ENCODE assay signal across 1 cellular context in the genomic region with DNA sequence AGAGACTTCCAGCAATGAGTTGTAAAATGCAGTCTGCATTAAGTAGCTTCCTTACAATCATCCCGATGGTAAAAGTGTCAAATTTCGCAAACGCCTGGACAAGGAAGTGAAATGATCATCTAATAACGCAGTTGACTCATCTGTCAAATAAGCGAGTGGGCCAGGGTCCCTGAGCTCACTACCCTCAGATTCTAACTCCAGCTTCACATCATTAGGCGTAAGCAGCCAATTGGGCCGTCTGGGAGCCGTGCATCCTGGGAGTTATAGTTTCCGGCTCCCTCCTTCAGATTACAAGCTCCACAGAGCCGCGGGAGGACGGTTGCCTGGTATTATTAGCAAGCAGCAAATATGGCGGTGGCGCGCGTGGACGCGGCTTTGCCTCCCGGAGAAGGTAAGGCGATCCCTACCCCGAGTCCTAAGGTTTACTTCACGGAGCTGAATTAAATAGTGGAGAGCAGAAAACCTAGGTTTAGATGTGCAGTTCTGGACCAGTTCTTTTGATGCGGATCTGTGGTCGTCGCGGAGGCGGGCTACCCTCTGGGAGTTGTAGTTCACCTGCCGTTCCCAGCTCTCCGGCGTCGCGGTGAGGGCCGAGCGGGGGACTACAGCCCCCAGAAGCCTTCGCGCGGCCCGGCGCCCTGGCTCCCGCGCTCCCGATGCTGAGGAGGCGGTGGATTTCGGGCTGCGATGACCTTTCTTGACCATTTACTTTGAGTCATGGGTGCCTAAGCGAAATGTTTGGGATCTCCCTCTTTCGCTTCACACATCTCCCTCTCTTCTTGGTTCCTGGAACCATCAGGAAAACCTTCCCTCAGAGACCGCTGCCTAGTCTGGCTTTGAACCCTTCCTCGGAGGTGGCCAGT.
TF ChIP-seq lines count a peak whose summit lies in the region.

A gene with protein sequence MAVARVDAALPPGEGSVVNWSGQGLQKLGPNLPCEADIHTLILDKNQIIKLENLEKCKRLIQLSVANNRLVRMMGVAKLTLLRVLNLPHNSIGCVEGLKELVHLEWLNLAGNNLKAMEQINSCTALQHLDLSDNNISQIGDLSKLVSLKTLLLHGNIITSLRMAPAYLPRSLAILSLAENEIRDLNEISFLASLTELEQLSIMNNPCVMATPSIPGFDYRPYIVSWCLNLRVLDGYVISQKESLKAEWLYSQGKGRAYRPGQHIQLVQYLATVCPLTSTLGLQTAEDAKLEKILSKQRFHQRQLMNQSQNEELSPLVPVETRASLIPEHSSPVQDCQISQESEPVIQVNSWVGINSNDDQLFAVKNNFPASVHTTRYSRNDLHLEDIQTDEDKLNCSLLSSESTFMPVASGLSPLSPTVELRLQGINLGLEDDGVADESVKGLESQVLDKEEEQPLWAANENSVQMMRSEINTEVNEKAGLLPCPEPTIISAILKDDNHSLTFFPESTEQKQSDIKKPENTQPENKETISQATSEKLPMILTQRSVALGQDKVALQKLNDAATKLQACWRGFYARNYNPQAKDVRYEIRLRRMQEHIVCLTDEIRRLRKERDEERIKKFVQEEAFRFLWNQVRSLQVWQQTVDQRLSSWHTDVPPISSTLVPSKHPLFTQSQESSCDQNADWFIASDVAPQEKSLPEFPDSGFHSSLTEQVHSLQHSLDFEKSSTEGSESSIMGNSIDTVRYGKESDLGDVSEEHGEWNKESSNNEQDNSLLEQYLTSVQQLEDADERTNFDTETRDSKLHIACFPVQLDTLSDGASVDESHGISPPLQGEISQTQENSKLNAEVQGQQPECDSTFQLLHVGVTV (plus strand): TSS at position 286 of the 863 bp plus-strand sequence. CDS start 63 bp downstream, at position 349.

TF ChIP-seq in HepG2, 621 proteins besides CTCF, POLR2A, EP300 and RAD21 (continued from another document and continues in another):
- TF ChIP-seq, protein P1, sequence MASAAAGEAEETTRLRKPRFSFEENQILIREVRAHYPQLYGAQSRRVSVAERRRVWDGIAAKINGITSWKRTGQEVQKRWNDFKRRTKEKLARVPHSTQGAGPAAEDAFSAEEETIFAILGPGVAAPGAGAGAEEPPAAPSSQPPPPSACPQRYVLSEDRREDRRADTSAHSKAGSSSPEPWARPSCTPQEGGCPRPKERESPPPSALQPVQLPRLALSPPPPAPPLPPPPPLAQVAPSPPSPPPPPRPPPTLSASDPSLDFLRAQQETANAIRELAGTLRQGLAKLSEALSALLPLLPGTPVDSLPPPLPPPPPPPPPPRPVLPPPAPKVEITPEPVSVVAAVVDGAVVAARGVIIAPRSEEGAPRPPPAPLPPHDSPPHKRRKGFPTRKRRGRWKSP (CRISPR knock-in tag; IDR thresholded peaks at IDR 0.05): 0 out of 2 replicates have a peak, but pooled peaks have one; percentile 47
- TF ChIP-seq, protein P2, sequence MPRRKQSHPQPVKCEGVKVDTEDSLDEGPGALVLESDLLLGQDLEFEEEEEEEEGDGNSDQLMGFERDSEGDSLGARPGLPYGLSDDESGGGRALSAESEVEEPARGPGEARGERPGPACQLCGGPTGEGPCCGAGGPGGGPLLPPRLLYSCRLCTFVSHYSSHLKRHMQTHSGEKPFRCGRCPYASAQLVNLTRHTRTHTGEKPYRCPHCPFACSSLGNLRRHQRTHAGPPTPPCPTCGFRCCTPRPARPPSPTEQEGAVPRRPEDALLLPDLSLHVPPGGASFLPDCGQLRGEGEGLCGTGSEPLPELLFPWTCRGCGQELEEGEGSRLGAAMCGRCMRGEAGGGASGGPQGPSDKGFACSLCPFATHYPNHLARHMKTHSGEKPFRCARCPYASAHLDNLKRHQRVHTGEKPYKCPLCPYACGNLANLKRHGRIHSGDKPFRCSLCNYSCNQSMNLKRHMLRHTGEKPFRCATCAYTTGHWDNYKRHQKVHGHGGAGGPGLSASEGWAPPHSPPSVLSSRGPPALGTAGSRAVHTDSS (CRISPR knock-in tag; conservative IDR thresholded peaks at IDR 0.05): no peak
- TF ChIP-seq POLR2G (IDR thresholded peaks at IDR 0.05; ENCODE audit: low read depth, low read length) (peak; percentile 49; the same call in 1 of the 2 replicates), NFYC (CRISPR knock-in tag; IDR thresholded peaks at IDR 0.05) (peak; percentile 74), HOXA5 (CRISPR knock-in tag; IDR thresholded peaks at IDR 0.05) (no peak), ZNF230 (CRISPR knock-in tag; IDR thresholded peaks at IDR 0.05) (peak; percentile 21; the same call in 1 of the 2 replicates), ZNF790 (CRISPR knock-in tag; IDR thresholded peaks at IDR 0.05; ENCODE audit: borderline replicate concordance) (no peak), ZNF143 (CRISPR knock-in tag; IDR thresholded peaks at IDR 0.05) (peak; percentile 95), GZF1 (CRISPR knock-in tag; IDR thresholded peaks at IDR 0.05) (no peak), YY1 (IDR thresholded peaks at IDR 0.05; ENCODE audit: insufficient read depth, insufficient replicate concordance, low read depth, low read length) (peak; percentile 91), ZNF296 (CRISPR knock-in tag; conservative IDR thresholded peaks at IDR 0.05) (no peak), EHMT2 (IDR thresholded peaks at IDR 0.05; ENCODE audit: borderline replicate concordance, low read depth, low read length) (no peak), ZNF713 (CRISPR knock-in tag; IDR thresholded peaks at IDR 0.05) (0 out of 2 replicates have a peak, but pooled peaks have one; percentile 20), ZNF232 (CRISPR knock-in tag; IDR thresholded peaks at IDR 0.05; ENCODE audit: borderline replicate concordance) (no peak), ZKSCAN8 (CRISPR knock-in tag; IDR thresholded peaks at IDR 0.05; ENCODE audit: borderline replicate concordance) (no peak; the same call in 1 of the 2 replicates), ASH2L (IDR thresholded peaks at IDR 0.05; ENCODE audit: insufficient read length, low read depth, low read length) (peak; percentile 82), SYNCRIP (IDR thresholded peaks at IDR 0.05; ENCODE audit: insufficient read depth, low read depth, low read length) (no peak), DPF2 (CRISPR knock-in tag; IDR thresholded peaks at IDR 0.05; ENCODE audit: borderline replicate concordance, low read depth) (no peak), GATAD1 (CRISPR knock-in tag; IDR thresholded peaks at IDR 0.05) (peak; percentile 71; the same call in 1 of the 2 replicates), TSC22D2 (CRISPR knock-in tag; IDR thresholded peaks at IDR 0.05; ENCODE audit: borderline replicate concordance) (no peak), ZNF562 (CRISPR knock-in tag; IDR thresholded peaks at IDR 0.05; ENCODE audit: borderline replicate concordance) (no peak), SMARCE1 (IDR thresholded peaks at IDR 0.05; ENCODE audit: borderline replicate concordance) (no peak), ZNF589 (CRISPR knock-in tag; conservative IDR thresholded peaks at IDR 0.05) (peak; percentile 78; the same call in 1 of the 2 replicates), ZNF598 (CRISPR knock-in tag; IDR thresholded peaks at IDR 0.05; ENCODE audit: borderline replicate concordance) (no peak), FOXA3 (CRISPR knock-in tag; IDR thresholded peaks at IDR 0.05) (0 out of 2 replicates have a peak, but pooled peaks have one; percentile 9), FOXJ3 (CRISPR knock-in tag; IDR thresholded peaks at IDR 0.05; ENCODE audit: borderline replicate concordance) (no peak), MATR3 (CRISPR knock-in tag; IDR thresholded peaks at IDR 0.05) (no peak), ZNF484 (CRISPR knock-in tag; IDR thresholded peaks at IDR 0.05; ENCODE audit: borderline replicate concordance, low read depth) (no peak), ZNF44 (CRISPR knock-in tag; IDR thresholded peaks at IDR 0.05) (no peak), ATRX (CRISPR knock-in tag; IDR thresholded peaks at IDR 0.05; ENCODE audit: borderline replicate concordance) (no peak), ZNF292 (CRISPR knock-in tag; IDR thresholded peaks at IDR 0.05; ENCODE audit: borderline replicate concordance, low read depth) (no peak), ZNF543 (CRISPR knock-in tag; IDR thresholded peaks at IDR 0.05) (peak; percentile 21; the same call in 1 of the 2 replicates), ZNF234 (CRISPR knock-in tag; conservative IDR thresholded peaks at IDR 0.05) (no peak), ZNF772 (CRISPR knock-in tag; IDR thresholded peaks at IDR 0.05) (0 out of 2 replicates have a peak, but pooled peaks have one; percentile 29), GLI4 (CRISPR knock-in tag; IDR thresholded peaks at IDR 0.05; ENCODE audit: borderline replicate concordance) (no peak), PCBP1 (IDR thresholded peaks at IDR 0.05; ENCODE audit: borderline replicate concordance, low read depth, low read length) (no peak), ZNF329 (CRISPR knock-in tag; IDR thresholded peaks at IDR 0.05; ENCODE audit: low read depth) (no peak), WIZ (CRISPR knock-in tag; IDR thresholded peaks at IDR 0.05) (no peak), ZNF644 (CRISPR knock-in tag; IDR thresholded peaks at IDR 0.05; ENCODE audit: low read depth) (no peak), THAP11 (CRISPR knock-in tag; IDR thresholded peaks at IDR 0.05) (peak; percentile 98)
- TF ChIP-seq, protein P3, sequence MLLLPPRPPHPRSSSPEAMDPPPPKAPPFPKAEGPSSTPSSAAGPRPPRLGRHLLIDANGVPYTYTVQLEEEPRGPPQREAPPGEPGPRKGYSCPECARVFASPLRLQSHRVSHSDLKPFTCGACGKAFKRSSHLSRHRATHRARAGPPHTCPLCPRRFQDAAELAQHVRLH (CRISPR knock-in tag; IDR thresholded peaks at IDR 0.05; ENCODE audit: borderline replicate concordance, low read depth): 0 out of 2 replicates have a peak, but pooled peaks have one; percentile 16
- TF ChIP-seq, protein P4, sequence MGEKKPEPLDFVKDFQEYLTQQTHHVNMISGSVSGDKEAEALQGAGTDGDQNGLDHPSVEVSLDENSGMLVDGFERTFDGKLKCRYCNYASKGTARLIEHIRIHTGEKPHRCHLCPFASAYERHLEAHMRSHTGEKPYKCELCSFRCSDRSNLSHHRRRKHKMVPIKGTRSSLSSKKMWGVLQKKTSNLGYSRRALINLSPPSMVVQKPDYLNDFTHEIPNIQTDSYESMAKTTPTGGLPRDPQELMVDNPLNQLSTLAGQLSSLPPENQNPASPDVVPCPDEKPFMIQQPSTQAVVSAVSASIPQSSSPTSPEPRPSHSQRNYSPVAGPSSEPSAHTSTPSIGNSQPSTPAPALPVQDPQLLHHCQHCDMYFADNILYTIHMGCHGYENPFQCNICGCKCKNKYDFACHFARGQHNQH (CRISPR knock-in tag; IDR thresholded peaks at IDR 0.05): 0 out of 2 replicates have a peak, but pooled peaks have one; percentile 15
- TF ChIP-seq, protein P5, sequence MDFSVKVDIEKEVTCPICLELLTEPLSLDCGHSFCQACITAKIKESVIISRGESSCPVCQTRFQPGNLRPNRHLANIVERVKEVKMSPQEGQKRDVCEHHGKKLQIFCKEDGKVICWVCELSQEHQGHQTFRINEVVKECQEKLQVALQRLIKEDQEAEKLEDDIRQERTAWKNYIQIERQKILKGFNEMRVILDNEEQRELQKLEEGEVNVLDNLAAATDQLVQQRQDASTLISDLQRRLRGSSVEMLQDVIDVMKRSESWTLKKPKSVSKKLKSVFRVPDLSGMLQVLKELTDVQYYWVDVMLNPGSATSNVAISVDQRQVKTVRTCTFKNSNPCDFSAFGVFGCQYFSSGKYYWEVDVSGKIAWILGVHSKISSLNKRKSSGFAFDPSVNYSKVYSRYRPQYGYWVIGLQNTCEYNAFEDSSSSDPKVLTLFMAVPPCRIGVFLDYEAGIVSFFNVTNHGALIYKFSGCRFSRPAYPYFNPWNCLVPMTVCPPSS (IDR thresholded peaks at IDR 0.05): no peak
- TF ChIP-seq, protein P6, sequence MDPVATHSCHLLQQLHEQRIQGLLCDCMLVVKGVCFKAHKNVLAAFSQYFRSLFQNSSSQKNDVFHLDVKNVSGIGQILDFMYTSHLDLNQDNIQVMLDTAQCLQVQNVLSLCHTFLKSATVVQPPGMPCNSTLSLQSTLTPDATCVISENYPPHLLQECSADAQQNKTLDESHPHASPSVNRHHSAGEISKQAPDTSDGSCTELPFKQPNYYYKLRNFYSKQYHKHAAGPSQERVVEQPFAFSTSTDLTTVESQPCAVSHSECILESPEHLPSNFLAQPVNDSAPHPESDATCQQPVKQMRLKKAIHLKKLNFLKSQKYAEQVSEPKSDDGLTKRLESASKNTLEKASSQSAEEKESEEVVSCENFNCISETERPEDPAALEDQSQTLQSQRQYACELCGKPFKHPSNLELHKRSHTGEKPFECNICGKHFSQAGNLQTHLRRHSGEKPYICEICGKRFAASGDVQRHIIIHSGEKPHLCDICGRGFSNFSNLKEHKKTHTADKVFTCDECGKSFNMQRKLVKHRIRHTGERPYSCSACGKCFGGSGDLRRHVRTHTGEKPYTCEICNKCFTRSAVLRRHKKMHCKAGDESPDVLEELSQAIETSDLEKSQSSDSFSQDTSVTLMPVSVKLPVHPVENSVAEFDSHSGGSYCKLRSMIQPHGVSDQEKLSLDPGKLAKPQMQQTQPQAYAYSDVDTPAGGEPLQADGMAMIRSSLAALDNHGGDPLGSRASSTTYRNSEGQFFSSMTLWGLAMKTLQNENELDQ (CRISPR knock-in tag; IDR thresholded peaks at IDR 0.05; ENCODE audit: borderline replicate concordance): no peak
- TF ChIP-seq, protein P7, sequence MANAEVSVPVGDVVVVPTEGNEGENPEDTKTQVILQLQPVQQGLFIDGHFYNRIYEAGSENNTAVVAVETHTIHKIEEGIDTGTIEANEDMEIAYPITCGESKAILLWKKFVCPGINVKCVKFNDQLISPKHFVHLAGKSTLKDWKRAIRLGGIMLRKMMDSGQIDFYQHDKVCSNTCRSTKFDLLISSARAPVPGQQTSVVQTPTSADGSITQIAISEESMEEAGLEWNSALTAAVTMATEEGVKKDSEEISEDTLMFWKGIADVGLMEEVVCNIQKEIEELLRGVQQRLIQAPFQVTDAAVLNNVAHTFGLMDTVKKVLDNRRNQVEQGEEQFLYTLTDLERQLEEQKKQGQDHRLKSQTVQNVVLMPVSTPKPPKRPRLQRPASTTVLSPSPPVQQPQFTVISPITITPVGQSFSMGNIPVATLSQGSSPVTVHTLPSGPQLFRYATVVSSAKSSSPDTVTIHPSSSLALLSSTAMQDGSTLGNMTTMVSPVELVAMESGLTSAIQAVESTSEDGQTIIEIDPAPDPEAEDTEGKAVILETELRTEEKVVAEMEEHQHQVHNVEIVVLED (CRISPR knock-in tag; IDR thresholded peaks at IDR 0.05; ENCODE audit: borderline replicate concordance): peak; percentile 73; the same call in 1 of the 2 replicates
- TF ChIP-seq, protein P8, sequence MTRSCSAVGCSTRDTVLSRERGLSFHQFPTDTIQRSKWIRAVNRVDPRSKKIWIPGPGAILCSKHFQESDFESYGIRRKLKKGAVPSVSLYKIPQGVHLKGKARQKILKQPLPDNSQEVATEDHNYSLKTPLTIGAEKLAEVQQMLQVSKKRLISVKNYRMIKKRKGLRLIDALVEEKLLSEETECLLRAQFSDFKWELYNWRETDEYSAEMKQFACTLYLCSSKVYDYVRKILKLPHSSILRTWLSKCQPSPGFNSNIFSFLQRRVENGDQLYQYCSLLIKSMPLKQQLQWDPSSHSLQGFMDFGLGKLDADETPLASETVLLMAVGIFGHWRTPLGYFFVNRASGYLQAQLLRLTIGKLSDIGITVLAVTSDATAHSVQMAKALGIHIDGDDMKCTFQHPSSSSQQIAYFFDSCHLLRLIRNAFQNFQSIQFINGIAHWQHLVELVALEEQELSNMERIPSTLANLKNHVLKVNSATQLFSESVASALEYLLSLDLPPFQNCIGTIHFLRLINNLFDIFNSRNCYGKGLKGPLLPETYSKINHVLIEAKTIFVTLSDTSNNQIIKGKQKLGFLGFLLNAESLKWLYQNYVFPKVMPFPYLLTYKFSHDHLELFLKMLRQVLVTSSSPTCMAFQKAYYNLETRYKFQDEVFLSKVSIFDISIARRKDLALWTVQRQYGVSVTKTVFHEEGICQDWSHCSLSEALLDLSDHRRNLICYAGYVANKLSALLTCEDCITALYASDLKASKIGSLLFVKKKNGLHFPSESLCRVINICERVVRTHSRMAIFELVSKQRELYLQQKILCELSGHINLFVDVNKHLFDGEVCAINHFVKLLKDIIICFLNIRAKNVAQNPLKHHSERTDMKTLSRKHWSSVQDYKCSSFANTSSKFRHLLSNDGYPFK (CRISPR knock-in tag; IDR thresholded peaks at IDR 0.05; ENCODE audit: borderline replicate concordance): peak; percentile 79; the same call in 1 of the 2 replicates
